Comparison of ENCODE assay signal across 18 cellular contexts in genomic region chr1:27105018-27105417, GRCh38. TPM values are rescaled to one million over a fixed set of nuclear protein-coding genes. Genes with fewer than 3 reads are reported as not detected.
DNase-seq lines count a peak whose midpoint lies in the region; ATAC-seq and TF ChIP-seq lines count a peak whose summit lies in the region.
"Had no signal": no experiment of that assay in that cellular context is flagged by ENCODE, and none has a peak within 500 bp of the region (broad histone marks: within the 10 kb centered on the region; RNA-seq: fewer than 3 reads in every experiment).

No MANE protein-coding gene starts in this region.

- peaks cover 4% of the 10 kb centered on the region; the same call in 1 of the 2 replicates for H3K79me2 ChIP-seq in PC-3 (ENCODE audit: low read length)

- H3K36me3 Mint-ChIP-seq in CD14-positive monocyte, result peaks cover 51 to 79% of the 10 kb centered on the region in 2 donors

- POLR2A ChIA-PET in PC-3 (lab: Charles Lee; ENCODE audit: unreplicated experiment), result no interaction called here

- TF ChIP-seq EP300 in gastroesophageal sphincter (IDR thresholded peaks at IDR 0.05), result no peak

- no peaks in the 10 kb centered on the region for H4K20me1 ChIP-seq in PC-3 (ENCODE audit: low read length)

- no peak overlapping the region for H2AFZ ChIP-seq in PC-3 (ENCODE audit: low read length)

- H3K9ac ChIP-seq in PC-3 (ENCODE audit: low read length), result no peak overlapping the region

- no peak for ATAC-seq in PC-3
- ATAC-seq in gastroesophageal sphincter, result no peak
- no peak for ATAC-seq in GM18520 (IDR thresholded peaks at IDR 0.05; ENCODE audit: unreplicated experiment)
- ATAC-seq: A549 had no signal

- no peaks in the 10 kb centered on the region for H3F3A ChIP-seq in PC-3 (ENCODE audit: low read length, unreplicated experiment)

- peaks cover 28% of the 10 kb centered on the region for H3K4me1 Mint-ChIP-seq in CD14-positive monocyte

- H3K27ac Mint-ChIP-seq in CD14-positive monocyte, result peak overlapping the region; percentile 85 to 92 (median 91)

- BruUV-seq in PC-3 (replicated peaks; lab: Mats Ljungman, UMichigan), result no TSS peak

- CTCF ChIA-PET in PC-3 (lab: Charles Lee), result no interaction called here

- no peaks in the 10 kb centered on the region for H3K9me2 ChIP-seq in PC-3 (replicated peaks; ENCODE audit: low read length)

- WGBS in gastroesophageal sphincter (ENCODE audit: low coverage in 1 of 2), 2 donors, result 80 to 100% methylated on average over 1 of the region's 2 CpGs

- intact Hi-C loops in CD14-positive monocyte (cut with micrococcal nuclease) (loop anchor here in 1 of 2 donors (10.0 kb wide), 1 partner anchor 290 kb away; the partner anchor contains the start of gene GPR3), PC-3 (cut with micrococcal nuclease) (no loop called here)

- peaks cover 0 to 2% (median 0%) of the 10 kb centered on the region in 7 donors for H3K9me3 Mint-ChIP-seq in CD14-positive monocyte
- H3K9me3 Mint-ChIP-seq: H9 had no signal

- H3K27me3 Mint-ChIP-seq in CD14-positive monocyte (ENCODE audit: low read depth in 3 of 3), result peaks cover 0 to 2% (median 0%) of the 10 kb centered on the region in 3 donors

- no peak for TF ChIP-seq POLR2A in gastroesophageal sphincter (IDR thresholded peaks at IDR 0.05)

- TF ChIP-seq CTCF in 22Rv1 (IDR thresholded peaks at IDR 0.05) (no peak), CD14-positive monocyte (IDR thresholded peaks at IDR 0.05) (no peak), PC-3 (conservative IDR thresholded peaks at IDR 0.05; ENCODE audit: low read depth, low read length) (no peak), gastroesophageal sphincter (IDR thresholded peaks at IDR 0.05) (no peak)

- no peaks in the 10 kb centered on the region for H3K27me3 ChIP-seq in PC-3 (ENCODE audit: low read length)
- H3K27me3 ChIP-seq in gastroesophageal sphincter, result no peaks in the 10 kb centered on the region
- H3K27me3 ChIP-seq: SJSA1 had no signal

- H3K27ac ChIP-seq in 22Rv1 (peak overlapping the region; percentile 48), PC-3 (ENCODE audit: low read length) (0 out of 2 replicates have a peak overlapping the region, but pooled peaks have one; percentile 9), epithelial cell of prostate (peak overlapping the region; percentile 39), gastroesophageal sphincter (no peak overlapping the region)
- H3K27ac ChIP-seq: C4-2B, HL-60, SJSA1 had no signal

- no peak overlapping the region for H3K4me3 Mint-ChIP-seq in CD14-positive monocyte

- H3K4me2 ChIP-seq in PC-3 (ENCODE audit: low read length), result no peak overlapping the region
- H3K4me2 ChIP-seq: A549 had no signal

- H3K36me3 ChIP-seq in PC-3 (ENCODE audit: low read depth, low read length) (peaks cover 7% of the 10 kb centered on the region), gastroesophageal sphincter (peaks cover 0 to 68% of the 10 kb centered on the region in 2 donors)

- H3K4me3 ChIP-seq in PC-3 (ENCODE audit: low read length) (no peak overlapping the region), gastroesophageal sphincter (no peak overlapping the region)
- H3K4me3 ChIP-seq: A549, SJSA1 had no signal

- H3K4me1 ChIP-seq in PC-3 (ENCODE audit: insufficient read depth, low read length) (peaks cover 15% of the 10 kb centered on the region), gastroesophageal sphincter (peaks cover 0 to 14% (median 2%) of the 10 kb centered on the region in 3 donors)

- no peaks in the 10 kb centered on the region for H3K9me3 ChIP-seq in PC-3 (ENCODE audit: low read length)
- no peaks in the 10 kb centered on the region for H3K9me3 ChIP-seq in gastroesophageal sphincter
- H3K9me3 ChIP-seq: A549, SJSA1 had no signal

- DNase-seq in CD14-positive monocyte (ENCODE audit: low spot score), result no peak
- no peak for DNase-seq in PC-3
- no peak for DNase-seq in epithelial cell of prostate (ENCODE audit: low read depth, low spot score)
- DNase-seq in activated naive CD4-positive, alpha-beta T cell (lab: John Stamatoyannopoulos, UW), result no peak
- DNase-seq in activated CD4-positive, CD25-positive, alpha-beta regulatory T cell (lab: John Stamatoyannopoulos, UW), result no peak
- DNase-seq: DMS79 treated with DMSO at 0.1 percent for 48 hours, H9, IMR-90, NCI-H1694 treated with DMSO at 0.1 percent for 48 hours, NCI-H2107, NCI-H510A treated with DMSO at 0.1 percent for 48 hours had no signal

RNA-seq across cellular contexts. Expression of gene SLC9A1, which starts 49.9 kb away (rescaled TPM):
- polyA plus RNA-seq in CD14-positive monocyte, result 1 to 10 TPM; 4.5 to 4.6 TPM
- total RNA-seq in PC-3 (2014; rRNA removed) (25.2 and 26.4 TPM in 2 replicates), gastroesophageal sphincter (10 to 100 TPM in 3 of 4 donors, 1 to 10 TPM in 1; 7.2 to 27.8 (median 17.1) TPM)

Comparison
In these comparisons a context has a peak if more than half of its experiments do, and no peak if none do; other contexts are left out.
1. H3K27ac ChIP-seq: peak in 22Rv1 (single experiment), PC-3 (single experiment) and epithelial cell of prostate (single experiment); none in gastroesophageal sphincter (0 of 4).